ENCODE assay signal across 5 cellular contexts in the genomic region with DNA sequence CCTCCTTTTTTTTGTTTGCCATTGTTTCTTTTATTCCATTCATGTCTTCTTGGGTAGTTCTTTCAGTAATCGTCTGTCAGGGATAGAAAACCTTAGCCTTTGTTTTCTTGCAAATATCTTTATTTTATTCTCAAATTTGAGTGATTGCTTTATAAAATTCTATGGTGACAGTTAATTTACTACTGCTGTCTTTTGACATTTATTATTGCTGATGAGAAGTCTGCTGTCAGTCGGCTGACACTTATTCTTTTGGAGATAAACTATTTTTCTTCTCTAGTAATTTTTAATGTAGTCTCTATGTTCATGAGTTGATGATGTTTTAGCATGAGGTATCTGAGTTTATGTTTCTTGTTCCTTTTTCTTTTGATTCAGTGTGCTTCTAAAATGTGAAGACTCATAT.
"Had no signal": no experiment of that assay in that cellular context is flagged by ENCODE, and none has a peak within 500 bp of the region (broad histone marks: within the 10 kb centered on the region; RNA-seq: fewer than 3 reads in every experiment).

No MANE protein-coding gene starts in this region.

- ATAC-seq: HepG2, K562 had no signal

- H3K4me3 ChIP-seq: K562 had no signal

- DNase-seq: IMR-90, KBM-7 had no signal

- H3K27ac ChIP-seq: HL-60 had no signal
